ENCODE assay signal across 22 cellular contexts in the genomic region with DNA sequence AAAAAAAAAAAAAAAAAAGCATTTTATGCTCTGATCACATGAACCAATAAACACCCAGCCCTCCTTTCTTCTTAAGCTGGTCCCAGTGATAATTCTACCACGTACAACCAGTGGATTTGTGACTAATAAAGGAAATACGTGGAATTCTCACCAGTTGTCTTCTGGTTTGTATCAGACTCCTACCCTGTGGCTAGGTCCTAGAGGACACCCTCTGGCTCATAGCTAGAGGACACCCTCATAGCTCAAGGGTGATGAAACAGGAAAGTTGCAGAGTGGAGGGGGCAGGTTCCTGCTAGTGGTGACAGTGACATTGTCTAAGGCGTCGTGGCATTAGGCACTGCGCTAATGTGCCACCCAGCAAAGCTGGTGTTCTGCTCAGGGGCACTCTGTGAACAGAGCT.
A peak's percentile ranks its signal among the peaks of the same experiment; 100 is the strongest.
DNase-seq lines count a peak whose midpoint lies in the region; ATAC-seq and TF ChIP-seq lines count a peak whose summit lies in the region.
"Had no signal": no experiment of that assay in that cellular context is flagged by ENCODE, and none has a peak within 500 bp of the region (broad histone marks: within the 10 kb centered on the region; RNA-seq: fewer than 3 reads in every experiment).

No MANE protein-coding gene starts in this region.

- no peak overlapping the region for H4K12ac ChIP-seq in trophoblast cell (ENCODE audit: low read depth, low read length)

- peak overlapping the region; percentile 64 for H2AK5ac ChIP-seq in trophoblast cell (ENCODE audit: low read length)

- no peak overlapping the region for H3K4me2 ChIP-seq in trophoblast cell (ENCODE audit: low read length)

- no peak overlapping the region for H3K23ac ChIP-seq in trophoblast cell (ENCODE audit: low read length)

- WGBS in trophoblast cell (ENCODE audit: extremely low coverage, insufficient coverage, insufficient read length), result no CpG with 5 or more reads among the region's 5 CpGs

- H3K79me1 ChIP-seq in trophoblast cell (ENCODE audit: low read length), result peaks cover 33% of the 10 kb centered on the region

- no peak overlapping the region for H3K9ac ChIP-seq in trophoblast cell (ENCODE audit: low read length)

- H3K4ac ChIP-seq in trophoblast cell (ENCODE audit: low read depth, low read length), result no peak overlapping the region

- peak overlapping the region; percentile 1 for H4K8ac ChIP-seq in trophoblast cell (ENCODE audit: low read depth, low read length)

- H2BK120ac ChIP-seq in trophoblast cell (ENCODE audit: insufficient read depth, low read length, poor library complexity), result peak overlapping the region; percentile 56

- H3K36me3 ChIP-seq in trophoblast cell (ENCODE audit: control insufficient read depth in 1 of 2, insufficient read depth in 2 of 2, low read length in 2 of 2) (no peaks in the 10 kb centered on the region), MG63 (no peaks in the 10 kb centered on the region)
- H3K36me3 ChIP-seq: colonic mucosa, WERI-Rb-1 had no signal

- peaks cover 28 to 43% of the 10 kb centered on the region in 2 donors for H3K4me1 Mint-ChIP-seq in stimulated activated naive B cell treated with anti-CD40 and anti-IgM and Interleukin-4, amounts not matched to agents 10 μg/mL and 1 μg/mL and 100 μg/mL, for 72 hours

- no peaks in the 10 kb centered on the region for H3K9me3 ChIP-seq in trophoblast cell (ENCODE audit: insufficient read depth, low read depth, low read length)
- no peaks in the 10 kb centered on the region for H3K9me3 ChIP-seq in MG63
- H3K9me3 ChIP-seq: Caco-2, colonic mucosa had no signal

- TF ChIP-seq CTCF in epithelial cell of esophagus (IDR thresholded peaks at IDR 0.05; ENCODE audit: insufficient read depth, low read depth, low read length, missing control alignments), result no peak

- peak; percentile 36 for DNase-seq in CD1c-positive myeloid dendritic cell (ENCODE audit: extremely low spot score)
- peak; percentile 28 for DNase-seq in M059J (ENCODE audit: low read depth)
- DNase-seq in epithelial cell of esophagus (ENCODE audit: low read depth), result peak; percentile 11
- DNase-seq in trophoblast cell, result peak; percentile 60 to 84
- DNase-seq in stimulated activated naive B cell treated with anti-CD40 and anti-IgM and Interleukin-4, amounts not matched to agents 10 μg/mL and 1 μg/mL and 100 μg/mL, for 72 hours, result no peak
- no peak for DNase-seq in germinal center (ENCODE audit: low spot score)
- DNase-seq in MG63, result no peak
- DNase-seq in HPDE6-E6E7 (ENCODE audit: extremely low spot score), result no peak
- DNase-seq: activated CD4-positive, alpha-beta memory T cell treated with anti-CD3 and anti-CD28 coated beads for 36 hours; activated naive CD4-positive, alpha-beta T cell treated with anti-CD3 and anti-CD28 coated beads, Interleukin-2, amount 50 U/mL, for 16 hours; activated T-cell treated with anti-CD3 and anti-CD28 coated beads, Interleukin-2, amount 50 U/mL, for 24 hours; Caco-2; colonic mucosa; foreskin fibroblast; NCI-H2029 treated with DMSO at 0.1 percent for 48 hours; NCI-H510A; occipital lobe; SHP77; WERI-Rb-1 had no signal

- no peaks in the 10 kb centered on the region for H3K9me3 Mint-ChIP-seq in stimulated activated naive B cell treated with anti-CD40 and anti-IgM and Interleukin-4, amounts not matched to agents 10 μg/mL and 1 μg/mL and 100 μg/mL, for 72 hours
- H3K9me3 Mint-ChIP-seq: activated CD4-positive, alpha-beta memory T cell treated with anti-CD3 and anti-CD28 coated beads for 36 hours; activated T-cell treated with anti-CD3 and anti-CD28 coated beads, Interleukin-2, amount 50 U/mL, for 24 hours; stimulated activated naive CD8-positive, alpha-beta T cell treated with anti-CD3 and anti-CD28 coated beads, Interleukin-15, Interleukin-2, amounts not matched to agents 100 ng/mL and 50 ng/mL, for 24 hours had no signal

- H3K27me3 ChIP-seq in trophoblast cell (ENCODE audit: insufficient read depth, low read length) (no peaks in the 10 kb centered on the region), MG63 (no peaks in the 10 kb centered on the region)
- H3K27me3 ChIP-seq: colonic mucosa had no signal

- peak overlapping the region; percentile 63 for H4K91ac ChIP-seq in trophoblast cell (ENCODE audit: low read depth, low read length)

- peak overlapping the region; percentile 21 for H3K18ac ChIP-seq in trophoblast cell (ENCODE audit: low read length)

- no peak for ATAC-seq in stimulated activated naive B cell treated with anti-CD40 and anti-IgM and Interleukin-4, amounts not matched to agents 10 μg/mL and 1 μg/mL and 100 μg/mL, for 72 hours (replicated peaks)
- ATAC-seq: left lobe of liver had no signal

- no peaks in the 10 kb centered on the region for H3K27me3 Mint-ChIP-seq in stimulated activated naive B cell treated with anti-CD40 and anti-IgM and Interleukin-4, amounts not matched to agents 10 μg/mL and 1 μg/mL and 100 μg/mL, for 72 hours
- H3K27me3 Mint-ChIP-seq: stimulated activated naive CD8-positive, alpha-beta T cell treated with anti-CD3 and anti-CD28 coated beads, Interleukin-15, Interleukin-2, amounts not matched to agents 100 ng/mL and 50 ng/mL, for 24 hours had no signal

- peaks cover 25 to 31% of the 10 kb centered on the region in 2 experiments for H3K4me1 ChIP-seq in trophoblast cell (ENCODE audit: control insufficient read depth in 1 of 2, insufficient read depth in 2 of 2, low read length in 2 of 2)
- H3K4me1 ChIP-seq: colonic mucosa had no signal

- no peak overlapping the region for H3K4me3 Mint-ChIP-seq in stimulated activated naive B cell treated with anti-CD40 and anti-IgM and Interleukin-4, amounts not matched to agents 10 μg/mL and 1 μg/mL and 100 μg/mL, for 72 hours
- H3K4me3 Mint-ChIP-seq: activated CD4-positive, alpha-beta memory T cell treated with anti-CD3 and anti-CD28 coated beads for 36 hours; activated T-cell treated with anti-CD3 and anti-CD28 coated beads, Interleukin-2, amount 50 U/mL, for 24 hours; stimulated activated naive CD8-positive, alpha-beta T cell treated with anti-CD3 and anti-CD28 coated beads, Interleukin-15, Interleukin-2, amounts not matched to agents 100 ng/mL and 50 ng/mL, for 24 hours had no signal

- H2BK12ac ChIP-seq in trophoblast cell (ENCODE audit: low read length), result peak overlapping the region; percentile 86

- H3K36me3 Mint-ChIP-seq in stimulated activated naive B cell treated with anti-CD40 and anti-IgM and Interleukin-4, amounts not matched to agents 10 μg/mL and 1 μg/mL and 100 μg/mL, for 72 hours, result no peaks in the 10 kb centered on the region
- H3K36me3 Mint-ChIP-seq: activated CD4-positive, alpha-beta memory T cell treated with anti-CD3 and anti-CD28 coated beads for 36 hours; type B pancreatic cell had no signal

- no peak overlapping the region for H3K4me3 ChIP-seq in epithelial cell of esophagus (ENCODE audit: low read length)
- no peak overlapping the region for H3K4me3 ChIP-seq in trophoblast cell (ENCODE audit: low read depth, low read length)
- H3K4me3 ChIP-seq in MG63, result no peak overlapping the region
- H3K4me3 ChIP-seq: colonic mucosa had no signal

- peak overlapping the region; percentile 71 for H2BK5ac ChIP-seq in trophoblast cell (ENCODE audit: low read depth, low read length, poor library complexity)

- H2AFZ ChIP-seq in trophoblast cell (ENCODE audit: insufficient read depth, low read length, poor library complexity), result no peak overlapping the region

- H3K79me2 ChIP-seq in trophoblast cell (ENCODE audit: control insufficient read depth, insufficient read depth, low read length, poor library complexity), result peaks cover 2% of the 10 kb centered on the region

- peak overlapping the region; percentile 2 for H3K27ac ChIP-seq in trophoblast cell (ENCODE audit: low read depth, low read length)
- H3K27ac ChIP-seq: colonic mucosa, WERI-Rb-1 had no signal

- no peak overlapping the region for H3K27ac Mint-ChIP-seq in stimulated activated naive B cell treated with anti-CD40 and anti-IgM and Interleukin-4, amounts not matched to agents 10 μg/mL and 1 μg/mL and 100 μg/mL, for 72 hours
- H3K27ac Mint-ChIP-seq: activated CD4-positive, alpha-beta memory T cell treated with anti-CD3 and anti-CD28 coated beads for 36 hours; activated T-cell treated with anti-CD3 and anti-CD28 coated beads, Interleukin-2, amount 50 U/mL, for 24 hours; stimulated activated naive CD8-positive, alpha-beta T cell treated with anti-CD3 and anti-CD28 coated beads, Interleukin-15, Interleukin-2, amounts not matched to agents 100 ng/mL and 50 ng/mL, for 24 hours had no signal

- H3K14ac ChIP-seq in trophoblast cell (ENCODE audit: low read length), result peak overlapping the region; percentile 41

Comparison
In these comparisons a context has a peak if more than half of its experiments do, and no peak if none do; other contexts are left out.
1. DNase-seq: peak in CD1c-positive myeloid dendritic cell (single experiment), M059J (single experiment), epithelial cell of esophagus (single experiment) and trophoblast cell (2 of 2); none in stimulated activated naive B cell treated with anti-CD40 and anti-IgM and Interleukin-4, amounts not matched to agents 10 μg/mL and 1 μg/mL and 100 μg/mL, for 72 hours (single experiment), germinal center (single experiment), MG63 (single experiment) and HPDE6-E6E7 (single experiment).